Comparison of ENCODE assay signal across 8 cellular contexts in genomic region chr7:101218236-101219130, GRCh38. TPM values are rescaled to one million over a fixed set of nuclear protein-coding genes. Genes with fewer than 3 reads are reported as not detected.
A peak's percentile ranks its signal among the peaks of the same experiment; 100 is the strongest.
DNase-seq lines count a peak whose midpoint lies in the region; ATAC-seq and TF ChIP-seq lines count a peak whose summit lies in the region.

No MANE protein-coding gene starts in this region.

- no peaks in the 10 kb centered on the region for H3K27me3 Mint-ChIP-seq in activated B cell treated with CpG ODN at 0.5 μM for 24 hours

- ATAC-seq in activated B cell treated with CpG ODN at 0.5 μM for 24 hours (ENCODE audit: low read depth) = no peak

- POLR2A ChIA-PET in activated B cell treated with CpG ODN at 0.5 μM for 24 hours (lab: Charles Lee) = interaction anchor here (0.9 to 3.3 kb wide), 9 partner anchors 19 to 1713 kb away, joined by 3 to 44 read pairs (median 4); partner anchors contain the start of genes CLDN15, FIS1, UFSP1 and VGF

- TF ChIP-seq EP300 in stomach (IDR thresholded peaks at IDR 0.05) = no peak

- H3K27me3 ChIP-seq in iPS-15b (ENCODE audit: control insufficient read depth, insufficient read depth, low read length) (no peaks in the 10 kb centered on the region), stomach (no peaks in the 10 kb centered on the region)

- peak overlapping the region; percentile 94 for H3K4me3 Mint-ChIP-seq in activated B cell treated with CpG ODN at 0.5 μM for 24 hours

- H3K4me1 ChIP-seq in iPS-15b (ENCODE audit: control insufficient read depth, insufficient read depth, low read length) (no peaks in the 10 kb centered on the region), stomach (peaks cover 29 to 56% (median 45%) of the 10 kb centered on the region in 4 donors)

- no peaks in the 10 kb centered on the region for H3K9me3 ChIP-seq in iPS-15b (ENCODE audit: control insufficient read depth, insufficient read depth, low read length)
- no peaks in the 10 kb centered on the region for H3K9me3 ChIP-seq in stomach

- no peak for TF ChIP-seq POLR2A in stomach (IDR thresholded peaks at IDR 0.05)

- no peaks in the 10 kb centered on the region for H3K9me3 Mint-ChIP-seq in activated B cell treated with CpG ODN at 0.5 μM for 24 hours

- H3K4me1 Mint-ChIP-seq in activated B cell treated with CpG ODN at 0.5 μM for 24 hours = peaks cover 30% of the 10 kb centered on the region

- H3K27ac ChIP-seq in stomach = peak overlapping the region; percentile 92 to 96 (median 94)

- WGBS in stomach, 5 donors = 4 to 7% (median 6%) methylated on average over 26 of the region's 26 CpGs

- H3K9ac ChIP-seq in iPS-15b (ENCODE audit: low read depth, low read length) = peak overlapping the region; percentile 60

- no peak for TF ChIP-seq CTCF in HFF-Myc (IDR thresholded peaks at IDR 0.05; ENCODE audit: low read depth, low read length, missing control alignments)
- no peak for TF ChIP-seq CTCF in activated B cell treated with CpG ODN at 0.5 μM for 24 hours (IDR thresholded peaks at IDR 0.05)
- no peak for TF ChIP-seq CTCF in stomach (IDR thresholded peaks at IDR 0.05)

- H3K36me3 ChIP-seq in iPS-15b (ENCODE audit: control insufficient read depth, insufficient read depth, low read length) = peaks cover 7% of the 10 kb centered on the region
- H3K36me3 ChIP-seq in stomach = peaks cover 22 to 47% (median 42%) of the 10 kb centered on the region in 4 donors

- H3K27ac Mint-ChIP-seq in activated B cell treated with CpG ODN at 0.5 μM for 24 hours = peak overlapping the region; percentile 84

- CTCF ChIA-PET in activated B cell treated with CpG ODN at 0.5 μM for 24 hours (lab: Charles Lee) = interaction anchor here (1.6 to 1.9 kb wide), 4 partner anchors 26 to 74 kb away, joined by 7 to 29 read pairs (median 10); partner anchors contain the start of gene FIS1

- DNase-seq in EH (ENCODE audit: low read depth) = peak; percentile 24
- no peak for DNase-seq in HFF-Myc (ENCODE audit: extremely low read depth, low read depth)
- DNase-seq in activated B cell treated with CpG ODN at 0.5 μM for 24 hours = no peak
- DNase-seq in stomach = no peak
- DNase-seq in posterior cingulate gyrus = no peak
- no peak for DNase-seq in NCI-H2029 treated with DMSO at 0.1 percent for 48 hours (lab: John Stamatoyannopoulos, UW)
- DNase-seq in SHP77 (lab: John Stamatoyannopoulos, UW) = no peak

- peaks cover 53% of the 10 kb centered on the region for H3K36me3 Mint-ChIP-seq in activated B cell treated with CpG ODN at 0.5 μM for 24 hours (ENCODE audit: low read depth)

- H3K4me3 ChIP-seq in HFF-Myc (replicated peaks; ENCODE audit: low read depth, low read length) = peak overlapping the region; percentile 85
- peak overlapping the region; percentile 98 for H3K4me3 ChIP-seq in iPS-15b (ENCODE audit: low read depth, low read length)
- H3K4me3 ChIP-seq in stomach = peak overlapping the region; percentile 78 to 98 (median 82)

- intact Hi-C loops in activated B cell treated with CpG ODN at 0.5 μM for 24 hours (cut with micrococcal nuclease) = loop anchor here (1.0 to 5.0 kb wide), 6 partner anchors 26 to 1144 kb away; partner anchors contain the start of gene VGF
- intact Hi-C loops in stomach (cut with DNase I; ENCODE audit: low total_unique reads) = no loop called here
- intact Hi-C loops in posterior cingulate gyrus (cut with DNase I) = no loop called here

RNA-seq across cellular contexts. Expression of gene ZNHIT1, which starts 0.5 kb away (rescaled TPM):
- 37.6 and 43.4 TPM in 2 replicates for total RNA-seq in activated B cell treated with CpG ODN at 0.5 μM for 24 hours
- total RNA-seq in stomach = 100 to 1,000 TPM in 2 of 5 donors, 10 to 100 TPM in 3; 22.8 to 170 (median 61.3) TPM
- 100 to 1,000 TPM; 117 to 169 (median 165) TPM for polyA plus RNA-seq in stomach

RNA-seq across cellular contexts. Expression of gene PLOD3, which starts 1.1 kb away (rescaled TPM):
- total RNA-seq in activated B cell treated with CpG ODN at 0.5 μM for 24 hours = 29.8 and 40.0 TPM in 2 replicates
- 100 to 1,000 TPM in 1 of 5 donors, 10 to 100 TPM in 4; 23.1 to 260 (median 46.7) TPM for total RNA-seq in stomach
- 10 to 100 TPM; 12.4 to 32.4 (median 30.1) TPM for polyA plus RNA-seq in stomach

RNA-seq across cellular contexts. Expression of gene MOGAT3, which starts 17.6 kb away (rescaled TPM):
- total RNA-seq in activated B cell treated with CpG ODN at 0.5 μM for 24 hours (not detected in 2 replicates), stomach (1 to 10 TPM in 2 of 5 donors, not detected in 3; 1.7 to 2.3 TPM)
- not detected for polyA plus RNA-seq in stomach

RNA-seq across cellular contexts. Expression of gene CLDN15, which starts 19.1 kb away (rescaled TPM):
- total RNA-seq in activated B cell treated with CpG ODN at 0.5 μM for 24 hours (16.6 and 21.0 TPM in 2 replicates), stomach (100 to 1,000 TPM in 1 of 5 donors, 10 to 100 TPM in 2, 1 to 10 TPM in 2; 1.2 to 131 (median 17.0) TPM)
- polyA plus RNA-seq in stomach = 1 to 10 TPM; 4.2 to 7.6 (median 4.4) TPM

RNA-seq across cellular contexts. Expression of gene FIS1, which starts 26.4 kb away (rescaled TPM):
- total RNA-seq in activated B cell treated with CpG ODN at 0.5 μM for 24 hours (113 and 117 TPM in 2 replicates), stomach (100 to 1,000 TPM in 4 of 5 donors, 10 to 100 TPM in 1; 72.4 to 245 (median 192) TPM)
- polyA plus RNA-seq in stomach = 100 to 1,000 TPM; 193 to 329 (median 284) TPM
